Comparison of ENCODE assay signal across 1 cellular context in the genomic region with DNA sequence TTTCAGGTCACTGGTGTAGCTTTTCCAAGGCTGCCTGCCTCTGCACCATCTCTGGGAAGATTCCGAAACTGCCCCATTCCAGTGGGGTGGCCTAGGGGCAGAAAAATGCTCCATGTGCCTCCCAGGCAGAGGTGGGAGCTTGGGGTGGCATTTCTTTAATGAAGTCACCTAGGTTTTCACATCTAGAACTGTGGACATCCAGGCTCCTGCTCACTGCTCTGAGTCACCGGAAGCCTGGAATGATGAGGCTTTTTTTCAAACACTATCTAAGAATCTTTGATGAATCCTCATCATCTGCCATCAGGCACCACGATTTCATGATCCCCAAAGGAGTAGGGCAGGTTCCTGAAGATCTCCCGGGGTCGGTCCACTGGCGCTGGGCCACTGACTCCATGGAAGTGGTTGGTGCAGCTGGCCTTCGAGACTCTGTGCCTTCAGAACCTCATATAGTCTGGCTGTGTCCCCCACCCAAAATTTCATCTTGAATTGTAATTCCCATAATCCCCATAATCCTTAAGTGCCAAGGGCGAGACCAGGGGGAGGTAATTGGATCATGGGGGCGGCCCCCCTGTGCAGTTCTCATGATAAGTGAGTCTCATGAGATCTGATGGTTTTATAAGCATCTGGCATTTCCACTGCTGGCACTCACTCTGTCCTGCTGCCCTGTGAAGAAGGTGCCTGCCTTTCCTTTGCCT.
TF ChIP-seq lines count a peak whose summit lies in the region.

No MANE protein-coding gene starts in this region.

TF ChIP-seq in H1, 55 proteins besides CTCF, POLR2A, EP300 and RAD21 (continued from another document):
- TF ChIP-seq CHD7 (IDR thresholded peaks at IDR 0.05; ENCODE audit: insufficient replicate concordance, low read length) (no peak), NRF1 (IDR thresholded peaks at IDR 0.05; ENCODE audit: low read depth, low read length) (no peak), MAX (IDR thresholded peaks at IDR 0.05) (no peak), HDAC2 (IDR thresholded peaks at IDR 0.05; ENCODE audit: borderline replicate concordance in 1 of 2, low read depth in 2 of 2, low read length in 2 of 2) (no peak), SIN3A (conservative IDR thresholded peaks at IDR 0.05 in 1 of 2, IDR thresholded peaks at IDR 0.05 in 1 of 2; ENCODE audit: low read depth in 1 of 2, low read length in 2 of 2) (no peak), SP2 (IDR thresholded peaks at IDR 0.05; ENCODE audit: low read length) (no peak), JUND (IDR thresholded peaks at IDR 0.05; ENCODE audit: low read length) (no peak), SUZ12 (IDR thresholded peaks at IDR 0.05; ENCODE audit: low read length) (no peak), RBBP5 (IDR thresholded peaks at IDR 0.05; ENCODE audit: borderline replicate concordance, low read depth, low read length) (no peak), SIRT6 (IDR thresholded peaks at IDR 0.05; ENCODE audit: low read length) (no peak), POLR2AphosphoS5 (IDR thresholded peaks at IDR 0.05; ENCODE audit: low read depth, low read length) (no peak), CHD1 (IDR thresholded peaks at IDR 0.05; ENCODE audit: low read depth, low read length) (no peak), ATF2 (IDR thresholded peaks at IDR 0.05; ENCODE audit: low read length) (no peak)
